Comparison of ENCODE assay signal across 1 cellular context in the genomic region with DNA sequence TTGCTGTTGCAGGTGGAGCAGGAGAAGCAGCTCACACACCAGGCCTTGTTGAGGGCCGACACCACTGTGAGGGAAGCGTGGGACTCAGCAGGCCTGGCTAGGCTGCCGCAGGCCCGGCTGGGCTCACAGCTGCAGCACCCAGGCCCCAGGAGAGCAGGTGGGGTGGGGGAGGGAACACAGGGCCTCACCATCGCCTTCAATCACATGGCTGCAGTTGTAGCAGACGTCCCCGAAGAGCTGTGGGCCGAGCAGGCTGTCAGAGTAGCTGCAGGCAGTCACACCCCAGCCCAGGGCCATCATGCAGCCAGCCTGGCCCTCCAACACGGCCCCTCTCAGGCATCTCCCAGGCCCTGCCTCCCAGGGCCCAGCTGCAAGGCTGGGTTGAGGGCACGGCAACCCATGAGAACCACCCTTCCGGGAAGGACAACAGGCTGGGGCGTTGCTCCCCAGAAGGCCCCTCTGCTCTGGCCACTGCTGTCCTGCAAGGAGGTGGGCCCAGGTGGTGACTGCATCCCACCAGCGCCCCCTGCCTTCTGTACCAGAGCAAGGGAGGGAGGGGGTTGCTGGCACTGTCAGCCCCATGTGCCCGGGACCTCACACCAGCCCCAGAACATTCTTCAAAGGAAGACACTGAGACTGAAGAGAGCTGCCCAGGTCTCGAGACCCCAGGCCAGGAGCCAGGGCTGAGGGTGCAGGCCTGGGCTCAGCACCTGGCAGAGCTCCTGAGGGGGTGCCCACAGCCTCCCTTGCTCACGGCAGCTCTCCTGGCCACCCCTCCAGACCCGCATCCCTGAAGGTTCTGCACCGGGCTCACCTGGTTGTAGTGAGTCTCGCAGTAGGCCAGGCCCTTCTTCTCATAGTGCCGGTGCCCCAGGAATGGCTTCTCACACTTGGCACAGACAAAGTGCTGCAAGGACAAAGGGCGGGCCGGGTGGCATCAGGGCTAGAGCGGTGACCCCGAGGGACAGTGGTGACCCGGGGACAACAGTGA.
TF ChIP-seq lines count a peak whose summit lies in the region.

No MANE protein-coding gene starts in this region.

TF ChIP-seq in HEK293, 187 proteins besides CTCF, POLR2A, EP300 and RAD21 (continued from another document):
- TF ChIP-seq ZNF175 (tag by site-specific recombination; IDR thresholded peaks at IDR 0.05): no peak
- no peak for TF ChIP-seq EGR2 (tag by site-specific recombination; IDR thresholded peaks at IDR 0.05; ENCODE audit: low read depth)
- TF ChIP-seq, protein P1, sequence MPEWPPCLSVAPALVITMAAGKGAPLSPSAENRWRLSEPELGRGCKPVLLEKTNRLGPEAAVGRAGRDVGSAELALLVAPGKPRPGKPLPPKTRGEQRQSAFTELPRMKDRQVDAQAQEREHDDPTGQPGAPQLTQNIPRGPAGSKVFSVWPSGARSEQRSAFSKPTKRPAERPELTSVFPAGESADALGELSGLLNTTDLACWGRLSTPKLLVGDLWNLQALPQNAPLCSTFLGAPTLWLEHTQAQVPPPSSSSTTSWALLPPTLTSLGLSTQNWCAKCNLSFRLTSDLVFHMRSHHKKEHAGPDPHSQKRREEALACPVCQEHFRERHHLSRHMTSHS (tag by site-specific recombination; IDR thresholded peaks at IDR 0.05): no peak
- peak; percentile 40; the same call in 1 of the 2 replicates for TF ChIP-seq ZFP69B (tag by site-specific recombination; IDR thresholded peaks at IDR 0.05)
- TF ChIP-seq, protein P2, sequence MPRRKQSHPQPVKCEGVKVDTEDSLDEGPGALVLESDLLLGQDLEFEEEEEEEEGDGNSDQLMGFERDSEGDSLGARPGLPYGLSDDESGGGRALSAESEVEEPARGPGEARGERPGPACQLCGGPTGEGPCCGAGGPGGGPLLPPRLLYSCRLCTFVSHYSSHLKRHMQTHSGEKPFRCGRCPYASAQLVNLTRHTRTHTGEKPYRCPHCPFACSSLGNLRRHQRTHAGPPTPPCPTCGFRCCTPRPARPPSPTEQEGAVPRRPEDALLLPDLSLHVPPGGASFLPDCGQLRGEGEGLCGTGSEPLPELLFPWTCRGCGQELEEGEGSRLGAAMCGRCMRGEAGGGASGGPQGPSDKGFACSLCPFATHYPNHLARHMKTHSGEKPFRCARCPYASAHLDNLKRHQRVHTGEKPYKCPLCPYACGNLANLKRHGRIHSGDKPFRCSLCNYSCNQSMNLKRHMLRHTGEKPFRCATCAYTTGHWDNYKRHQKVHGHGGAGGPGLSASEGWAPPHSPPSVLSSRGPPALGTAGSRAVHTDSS (tag by site-specific recombination; IDR thresholded peaks at IDR 0.05): no peak
- no peak for TF ChIP-seq ZBTB26 (tag by site-specific recombination; optimal IDR thresholded peaks at IDR 0.05)
